20 cellular contexts compared by ENCODE assay signal in the genomic region with DNA sequence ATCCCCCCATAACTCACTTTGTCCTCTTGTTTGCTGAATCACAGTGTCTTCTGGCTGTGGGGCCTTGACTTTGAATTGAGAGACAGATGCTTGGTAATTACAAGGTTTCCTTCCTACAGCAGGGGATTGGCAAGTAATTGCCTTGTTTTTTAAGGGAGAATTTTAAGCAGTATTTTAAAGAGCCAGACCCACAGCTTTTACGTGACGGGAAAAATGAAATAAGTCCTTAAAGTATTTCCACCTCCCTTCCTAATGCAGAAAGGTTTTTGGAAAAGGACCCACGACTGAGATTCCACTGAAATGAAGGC.
"Had no signal": no experiment of that assay in that cellular context is flagged by ENCODE, and none has a peak within 500 bp of the region (broad histone marks: within the 10 kb centered on the region; RNA-seq: fewer than 3 reads in every experiment).

No MANE protein-coding gene starts in this region.

- ATAC-seq: activated naive CD4-positive, alpha-beta T cell treated with anti-CD3 and anti-CD28 coated beads, Interleukin-2, amount 50 U/mL, for 72 hours; activated T-cell treated with anti-CD3 and anti-CD28 coated beads, Interleukin-2, amount 50 U/mL, for 72 hours; left ventricle myocardium superior; mucosa of descending colon; natural killer cell treated with Interleukin-12 subunit alpha and Interleukin-12 subunit beta and Interleukin-15 and Interleukin-18, amount 100 ng/mL, for 72 hours; right lobe of liver had no signal

- H3K36me3 Mint-ChIP-seq: activated naive CD4-positive, alpha-beta T cell treated with anti-CD3 and anti-CD28 coated beads, Interleukin-2, amount 50 U/mL, for 72 hours; natural killer cell treated with Interleukin-12 subunit alpha and Interleukin-12 subunit beta and Interleukin-15 and Interleukin-18, amount 100 ng/mL, for 72 hours had no signal

- H3K4me1 Mint-ChIP-seq: central memory CD8-positive, alpha-beta T cell had no signal

- H3K27me3 Mint-ChIP-seq: progenitor cell of endocrine pancreas had no signal

- DNase-seq: activated CD4-positive, alpha-beta T cell treated with anti-CD3 and anti-CD28 coated beads for 4 hours; activated CD4-positive, alpha-beta T cell treated with anti-CD3 and anti-CD28 coated beads, Interleukin-2, amount 50 U/mL, for 4 hours; activated naive CD4-positive, alpha-beta T cell; activated T-cell treated with anti-CD3 and anti-CD28 coated beads for 4 hours; activated T-cell treated with anti-CD3 and anti-CD28 coated beads, Interleukin-2, amount 50 U/mL, for 72 hours; colonic mucosa; effector CD8-positive, alpha-beta T cell; esophagus squamous epithelium; foreskin melanocyte; islet precursor cell; left cardiac atrium; left ventricle myocardium superior; mucosa of descending colon; right lobe of liver; stimulated activated CD4-positive, alpha-beta T cell treated with anti-CD3 and anti-CD28 coated beads, Interleukin-2, amount 100 ng/mL, for 48 hours; stimulated activated naive CD4-positive, alpha-beta T cell treated with Interleukin-2 at 50 U/mL for 16 hours had no signal

- H3K9me3 Mint-ChIP-seq: activated naive CD4-positive, alpha-beta T cell treated with anti-CD3 and anti-CD28 coated beads, Interleukin-2, amount 50 U/mL, for 72 hours; activated T-cell treated with anti-CD3 and anti-CD28 coated beads, Interleukin-2, amount 50 U/mL, for 72 hours; central memory CD8-positive, alpha-beta T cell; natural killer cell treated with Interleukin-12 subunit alpha and Interleukin-12 subunit beta and Interleukin-15 and Interleukin-18, amount 100 ng/mL, for 72 hours had no signal

- H3K27ac Mint-ChIP-seq: activated naive CD4-positive, alpha-beta T cell treated with anti-CD3 and anti-CD28 coated beads, Interleukin-2, amount 50 U/mL, for 72 hours; activated T-cell treated with anti-CD3 and anti-CD28 coated beads, Interleukin-2, amount 50 U/mL, for 72 hours; natural killer cell treated with Interleukin-12 subunit alpha and Interleukin-12 subunit beta and Interleukin-15 and Interleukin-18, amount 100 ng/mL, for 72 hours; progenitor cell of endocrine pancreas had no signal

- H3K4me3 Mint-ChIP-seq: activated T-cell treated with anti-CD3 and anti-CD28 coated beads, Interleukin-2, amount 50 U/mL, for 72 hours; central memory CD8-positive, alpha-beta T cell; natural killer cell treated with Interleukin-12 subunit alpha and Interleukin-12 subunit beta and Interleukin-15 and Interleukin-18, amount 100 ng/mL, for 72 hours had no signal
